Comparison of ENCODE assay signal across 13 cellular contexts in genomic region chr13:98393873-98394272, GRCh38.
"Had no signal": no experiment of that assay in that cellular context is flagged by ENCODE, and none has a peak within 500 bp of the region (broad histone marks: within the 10 kb centered on the region; RNA-seq: fewer than 3 reads in every experiment).

No MANE protein-coding gene starts in this region.

- H3K9me3 ChIP-seq: gastroesophageal sphincter, left lung, prostate gland, right lobe of liver had no signal

- H3K4me1 ChIP-seq: left lung, prostate gland, right lobe of liver had no signal

- H3K27ac ChIP-seq: coronary artery, gastroesophageal sphincter, left lung, prostate gland, right lobe of liver, VCaP had no signal

- H3K27me3 ChIP-seq: gastroesophageal sphincter, left lung, right lobe of liver had no signal

- DNase-seq: activated CD4-positive, alpha-beta T cell treated with anti-CD3 and anti-CD28 coated beads for 1 hour; activated CD4-positive, alpha-beta T cell treated with anti-CD3 and anti-CD28 coated beads, Interleukin-2, amount 50 U/mL, for 4 hours; activated naive CD4-positive, alpha-beta T cell treated with anti-CD3 and anti-CD28 coated beads, Interleukin-2, amount 10 ng/mL, durations not matched to agents 7 days and 5 days; left lung; natural killer cell; right lobe of liver; stimulated activated CD4-positive, alpha-beta T cell treated with anti-CD3 and anti-CD28 coated beads, Interleukin-1b, Interleukin-23, amount 100 ng/mL, for 48 hours; T-helper 1 cell had no signal

- H3K36me3 ChIP-seq: prostate gland had no signal

- H3K4me3 ChIP-seq: coronary artery, gastroesophageal sphincter, left lung, prostate gland, right lobe of liver had no signal

- ATAC-seq: gastroesophageal sphincter, left lung, natural killer cell, SK-N-SH treated with all-trans-retinoic acid at 6 μM for 48 hours had no signal
